Comparison of ENCODE assay signal across 14 cellular contexts in the genomic region with DNA sequence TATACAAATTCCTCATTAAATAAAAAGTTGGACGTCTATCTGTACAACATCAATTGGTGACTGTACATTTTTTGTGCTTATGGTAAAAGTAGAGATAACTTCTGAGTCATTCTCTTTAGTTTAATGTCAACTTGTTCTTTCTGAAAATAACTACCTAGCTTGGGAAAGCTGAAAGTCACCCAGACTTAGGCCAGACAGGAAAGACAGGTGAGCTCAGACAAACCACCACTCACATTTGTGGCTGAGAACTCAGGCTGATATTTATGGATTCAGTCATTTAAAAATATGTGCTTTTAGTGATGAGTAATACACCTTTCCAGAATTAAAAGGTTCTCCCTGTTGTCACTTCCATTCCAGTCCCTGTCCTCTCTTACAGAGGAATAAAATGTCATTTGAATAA. TPM values are rescaled to one million over a fixed set of nuclear protein-coding genes. Genes with fewer than 3 reads are reported as not detected.
DNase-seq lines count a peak whose midpoint lies in the region; ATAC-seq and TF ChIP-seq lines count a peak whose summit lies in the region.
"Had no signal": no experiment of that assay in that cellular context is flagged by ENCODE, and none has a peak within 500 bp of the region (broad histone marks: within the 10 kb centered on the region; RNA-seq: fewer than 3 reads in every experiment).

No MANE protein-coding gene starts in this region.

- H3K36me3 ChIP-seq in SK-N-SH (replicated peaks in 1 of 2; ENCODE audit: control insufficient read depth in 1 of 2, insufficient read depth in 2 of 2, low read length in 1 of 2) (no peaks in the 10 kb centered on the region), RWPE2 (ENCODE audit: low read depth) (no peaks in the 10 kb centered on the region), tibial nerve (no peaks in the 10 kb centered on the region)
- H3K36me3 ChIP-seq: HAP-1 had no signal

- no peaks in the 10 kb centered on the region for H3F3A ChIP-seq in SK-N-SH (replicated peaks; ENCODE audit: insufficient read depth)

- no peak overlapping the region for H3K27ac Mint-ChIP-seq in activated T-cell treated with anti-CD3 and anti-CD28 coated beads, Interleukin-2, amount 50 U/mL, for 24 hours
- H3K27ac Mint-ChIP-seq: CD14-positive monocyte; CD8-positive, alpha-beta T cell had no signal

- TF ChIP-seq CTCF in SK-N-SH (IDR thresholded peaks at IDR 0.05) = no peak
- TF ChIP-seq CTCF in RWPE2 (IDR thresholded peaks at IDR 0.05; ENCODE audit: poor library complexity, severe bottlenecking) = no peak
- no peak for TF ChIP-seq CTCF in foreskin keratinocyte (conservative IDR thresholded peaks at IDR 0.05)
- TF ChIP-seq CTCF in tibial nerve (IDR thresholded peaks at IDR 0.05) = no peak

- no peak overlapping the region for H3K4me3 ChIP-seq in SK-N-SH (ENCODE audit: low read depth in 2 of 2, low read length in 1 of 2)
- H3K4me3 ChIP-seq in RWPE2 (ENCODE audit: severe bottlenecking) = no peak overlapping the region
- no peak overlapping the region for H3K4me3 ChIP-seq in tibial nerve
- H3K4me3 ChIP-seq: HAP-1 had no signal

- no peak for ATAC-seq in SK-N-SH treated with all-trans-retinoic acid at 6 μM for 48 hours
- ATAC-seq in RWPE2 (ENCODE audit: low read depth) = 0 out of 3 replicates have a peak, but pooled peaks have one; percentile 36
- ATAC-seq in foreskin keratinocyte = peak; percentile 70
- ATAC-seq: CD8-positive, alpha-beta T cell had no signal

- H3K4me1 Mint-ChIP-seq in activated T-cell treated with anti-CD3 and anti-CD28 coated beads, Interleukin-2, amount 50 U/mL, for 24 hours (ENCODE audit: low read depth) = no peaks in the 10 kb centered on the region
- H3K4me1 Mint-ChIP-seq: CD14-positive monocyte had no signal

- DNase-seq in SK-N-SH = no peak
- no peak for DNase-seq in RWPE2 (ENCODE audit: low spot score)
- DNase-seq in foreskin keratinocyte = peak; percentile 37 to 60
- no peak for DNase-seq in activated T-cell treated with anti-CD3 and anti-CD28 coated beads, Interleukin-2, amount 50 U/mL, for 24 hours
- DNase-seq in DMS79 (lab: John Stamatoyannopoulos, UW) = no peak
- DNase-seq in tibial nerve (ENCODE audit: low spot score in 2 of 2) = no peak
- DNase-seq: CD8-positive, alpha-beta T cell; COR-L47 had no signal

- H3K4me3 Mint-ChIP-seq in activated T-cell treated with anti-CD3 and anti-CD28 coated beads, Interleukin-2, amount 50 U/mL, for 24 hours = no peak overlapping the region
- H3K4me3 Mint-ChIP-seq: CD14-positive monocyte; CD8-positive, alpha-beta T cell had no signal

- H3K9me2 ChIP-seq in SK-N-SH = no peaks in the 10 kb centered on the region

- H3K36me3 Mint-ChIP-seq in activated T-cell treated with anti-CD3 and anti-CD28 coated beads, Interleukin-2, amount 50 U/mL, for 24 hours (ENCODE audit: low read depth) = no peaks in the 10 kb centered on the region
- H3K36me3 Mint-ChIP-seq: CD14-positive monocyte; CD8-positive, alpha-beta T cell had no signal

- no peak overlapping the region for H2AFZ ChIP-seq in SK-N-SH (ENCODE audit: low read depth)

- H3K9me3 ChIP-seq in SK-N-SH (no peaks in the 10 kb centered on the region), RWPE2 (ENCODE audit: severe bottlenecking) (no peaks in the 10 kb centered on the region), tibial nerve (no peaks in the 10 kb centered on the region)
- H3K9me3 ChIP-seq: HAP-1 had no signal

- no peak overlapping the region for H3K9ac ChIP-seq in SK-N-SH

- peaks cover 21% of the 10 kb centered on the region for H3K27me3 Mint-ChIP-seq in activated T-cell treated with anti-CD3 and anti-CD28 coated beads, Interleukin-2, amount 50 U/mL, for 24 hours

- POLR2A ChIA-PET in SK-N-SH (lab: Yijun Ruan, JAX) = no interaction called here

- no peak for TF ChIP-seq POLR2A in tibial nerve (IDR thresholded peaks at IDR 0.05)

- H3K79me2 ChIP-seq in SK-N-SH (ENCODE audit: insufficient read depth) = no peaks in the 10 kb centered on the region

- no peak for TF ChIP-seq RAD21 in SK-N-SH (IDR thresholded peaks at IDR 0.05; ENCODE audit: low read length)

- 7% methylated on average over 1 of the region's 1 CpG for WGBS in SK-N-SH (ENCODE audit: low lambda C conversion rate)
- 47 to 66% methylated on average over 1 of the region's 1 CpG for WGBS in tibial nerve, 2 donors

- H3K4me1 ChIP-seq in SK-N-SH (ENCODE audit: control insufficient read depth in 1 of 2, insufficient read depth in 2 of 2, low read depth in 1 of 2, low read length in 1 of 2) (no peaks in the 10 kb centered on the region), RWPE2 (ENCODE audit: insufficient read depth, poor library complexity, severe bottlenecking) (no peaks in the 10 kb centered on the region), foreskin keratinocyte (no peaks in the 10 kb centered on the region), tibial nerve (peaks cover 0 to 4% (median 0%) of the 10 kb centered on the region in 4 donors)
- H3K4me1 ChIP-seq: HAP-1 had no signal

- H3K27ac ChIP-seq in SK-N-SH (ENCODE audit: low read depth in 2 of 2, low read length in 1 of 2) (no peak overlapping the region), RWPE2 (ENCODE audit: poor library complexity, severe bottlenecking) (no peak overlapping the region), foreskin keratinocyte (no peak overlapping the region), tibial nerve (no peak overlapping the region)
- H3K27ac ChIP-seq: 22Rv1 had no signal

- H3K9me3 Mint-ChIP-seq in activated T-cell treated with anti-CD3 and anti-CD28 coated beads, Interleukin-2, amount 50 U/mL, for 24 hours = no peaks in the 10 kb centered on the region
- H3K9me3 Mint-ChIP-seq: CD8-positive, alpha-beta T cell had no signal

- CTCF ChIA-PET in SK-N-SH (lab: Yijun Ruan, JAX) = no interaction called here

- H3K4me2 ChIP-seq in SK-N-SH = no peak overlapping the region

- no peak for TF ChIP-seq EP300 in SK-N-SH (IDR thresholded peaks at IDR 0.05; ENCODE audit: borderline replicate concordance in 1 of 2, low read depth in 1 of 2, low read length in 1 of 2)
- no peak for TF ChIP-seq EP300 in tibial nerve (IDR thresholded peaks at IDR 0.05)

- H3K27me3 ChIP-seq in SK-N-SH (ENCODE audit: insufficient read depth) (peaks cover 18% of the 10 kb centered on the region; the same call in 1 of the 2 replicates), RWPE2 (ENCODE audit: insufficient read depth, poor library complexity, severe bottlenecking) (no peaks in the 10 kb centered on the region), foreskin keratinocyte (no peaks in the 10 kb centered on the region), tibial nerve (no peaks in the 10 kb centered on the region)

- H4K20me1 ChIP-seq in SK-N-SH (ENCODE audit: insufficient read depth) = no peaks in the 10 kb centered on the region

TF ChIP-seq in SK-N-SH treated with all-trans-retinoic acid at 6 μM for 48 hours, 23 proteins besides CTCF, POLR2A, EP300 and RAD21:
- TF ChIP-seq PPARA (CRISPR knock-in tag; IDR thresholded peaks at IDR 0.05; ENCODE audit: borderline replicate concordance) (no peak), RARB (CRISPR knock-in tag; IDR thresholded peaks at IDR 0.05) (no peak), ARNTL (CRISPR knock-in tag; IDR thresholded peaks at IDR 0.05; ENCODE audit: borderline replicate concordance, low read depth) (no peak), CSDC2 (CRISPR knock-in tag; IDR thresholded peaks at IDR 0.05) (no peak), ISL1 (CRISPR knock-in tag; IDR thresholded peaks at IDR 0.05) (peak; percentile 49), ESRRG (CRISPR knock-in tag; IDR thresholded peaks at IDR 0.05) (no peak)

TF ChIP-seq in SK-N-SH, 30 proteins besides CTCF, POLR2A, EP300 and RAD21 (continues in another document):
- TF ChIP-seq REST (IDR thresholded peaks at IDR 0.05; ENCODE audit: low read depth, low read length) (no peak), TCF12 (IDR thresholded peaks at IDR 0.05) (no peak), ZBTB33 (IDR thresholded peaks at IDR 0.05; ENCODE audit: borderline replicate concordance, low read depth) (no peak)

RNA-seq across cellular contexts. Expression of gene ENTREP1, which starts 31.8 kb away (rescaled TPM):
- polyA plus RNA-seq in SK-N-SH (2012; rRNA removed) (not detected in 2 replicates), foreskin keratinocyte (0.17 and 0.24 TPM in 2 replicates)
- not detected in 2 replicates for polyA plus RNA-seq in SK-N-SH (2012; cell fraction: cytosol; rRNA removed)
- polyA plus RNA-seq in SK-N-SH (2012; cell fraction: nucleus; rRNA removed) = 0.04 and 0.07 TPM in 2 replicates
- total RNA-seq in foreskin keratinocyte (0.25 and 0.37 TPM in 2 replicates), tibial nerve (1 to 10 TPM; 2.3 to 6.3 (median 3.7) TPM)
- total RNA-seq: A673; CD8-positive, alpha-beta T cell; HT-29 had no signal
- polyA plus RNA-seq: CD14-positive monocyte had no signal

Comparison
In these comparisons a context has a peak if more than half of its experiments do, and no peak if none do; other contexts are left out.
1. DNase-seq: peak in foreskin keratinocyte (2 of 2); none in SK-N-SH (single experiment), RWPE2 (single experiment), activated T-cell treated with anti-CD3 and anti-CD28 coated beads, Interleukin-2, amount 50 U/mL, for 24 hours (single experiment), DMS79 (single experiment) and tibial nerve (0 of 2).